In genomic region chr20:33023439-33024262, GRCh38 we compare ENCODE assay signal across 10 cellular contexts. TPM values are rescaled to one million over a fixed set of nuclear protein-coding genes. Genes with fewer than 3 reads are reported as not detected.
"Had no signal": no experiment of that assay in that cellular context is flagged by ENCODE, and none has a peak within 500 bp of the region (broad histone marks: within the 10 kb centered on the region; RNA-seq: fewer than 3 reads in every experiment).

No MANE protein-coding gene starts in this region.

- H2AFZ ChIP-seq: GM23338 had no signal

- FAIRE-seq: H1, H54, K562 had no signal

- ATAC-seq: GM23338, K562 had no signal

- H3K27ac ChIP-seq: HL-60 had no signal

- DNase-seq: H9, HCEC 1CT, HFFc6, IMR-90 had no signal

- H3K4me2 ChIP-seq: GM23338 had no signal

- H3K4me3 ChIP-seq: GM23338, K562 had no signal

RNA-seq across cellular contexts. Expression of gene BPIFB6, which starts 7.8 kb away (rescaled TPM):
- total RNA-seq: GM23338, H1, H9, HFFc6, HT1080, IMR-90, K562 had no signal
- polyA plus RNA-seq: GM23338, H1, IMR-90, K562 had no signal

RNA-seq across cellular contexts. Expression of gene BPIFB2, which starts 16.1 kb away (rescaled TPM):
- total RNA-seq: GM23338, H1, H9, HFFc6, HT1080, IMR-90, K562 had no signal
- polyA plus RNA-seq: GM23338, H1, IMR-90, K562 had no signal

RNA-seq across cellular contexts. Expression of gene SUN5, which starts 19.4 kb away (rescaled TPM):
- total RNA-seq: GM23338, H1, H9, HFFc6, HT1080, IMR-90, K562 had no signal
- polyA plus RNA-seq: GM23338, H1, IMR-90, K562 had no signal

RNA-seq across cellular contexts. Expression of gene BPIFB3, which starts 30.1 kb away (rescaled TPM):
- total RNA-seq: GM23338, H1, H9, HFFc6, HT1080, IMR-90, K562 had no signal
- polyA plus RNA-seq: GM23338, H1, IMR-90, K562 had no signal

RNA-seq across cellular contexts. Expression of gene BPIFB4, which starts 55.8 kb away (rescaled TPM):
- total RNA-seq: GM23338, H1, H9, HFFc6, HT1080, IMR-90, K562 had no signal
- polyA plus RNA-seq: GM23338, H1, IMR-90, K562 had no signal
